In the genomic region with DNA sequence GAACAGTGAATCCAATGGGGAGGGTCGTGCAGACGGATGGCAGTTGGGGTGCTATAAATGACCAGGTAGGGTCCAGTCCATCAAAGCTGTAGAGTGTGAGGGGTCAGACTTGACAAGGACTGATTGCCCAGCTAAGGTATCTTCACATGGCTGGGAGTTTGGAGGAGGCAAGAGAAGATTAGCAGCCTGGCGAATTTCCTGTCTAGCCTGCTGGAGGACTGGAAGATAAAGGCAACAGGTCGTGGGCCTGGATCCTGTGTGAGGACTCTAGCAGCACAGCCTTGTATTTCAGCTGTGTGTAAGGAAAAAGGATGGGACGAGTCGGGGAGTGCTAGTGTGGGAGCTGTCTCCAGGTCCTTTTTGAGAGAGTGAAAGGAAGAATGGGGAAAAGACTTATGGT, we compare ENCODE assay signal across 30 cellular contexts. TPM values are rescaled to one million over a fixed set of nuclear protein-coding genes. Genes with fewer than 3 reads are reported as not detected.
"Had no signal": no experiment of that assay in that cellular context is flagged by ENCODE, and none has a peak within 500 bp of the region (broad histone marks: within the 10 kb centered on the region; RNA-seq: fewer than 3 reads in every experiment).

No MANE protein-coding gene starts in this region.

- H3K4me1 Mint-ChIP-seq: nephron had no signal

- H3K9me3 ChIP-seq: left lung, lower lobe of right lung, pancreas, prostate gland, sigmoid colon, suprapubic skin, thoracic aorta, tibial artery, upper lobe of right lung, uterus had no signal

- H3K4me1 ChIP-seq: pancreas, prostate gland, sigmoid colon, suprapubic skin, tibial artery, uterus had no signal

- DNase-seq: hippocampal formation; kidney; left colon; left lung; lower lobe of right lung; mammary epithelial cell; mesenchymal stem cell; naive thymus-derived CD8-positive, alpha-beta T cell; nucleus accumbens; pancreas; posterior cingulate gyrus; retina; right cardiac atrium; sigmoid colon; small intestine; spleen; stimulated activated CD4-positive, alpha-beta T cell treated with anti-CD3 and anti-CD28 coated beads, Interleukin-4, amount 100 ng/mL, for 24 hours; stimulated activated naive CD4-positive, alpha-beta T cell; tibial artery; trophoblast cell; upper lobe of right lung; uterus had no signal

- H3K36me3 ChIP-seq: left lung, lower lobe of right lung, pancreas, prostate gland, sigmoid colon, spleen, suprapubic skin, thoracic aorta, tibial artery, upper lobe of right lung, uterus had no signal

- H3K27ac ChIP-seq: left lung, lower lobe of right lung, pancreas, prostate gland, sigmoid colon, spleen, suprapubic skin, thoracic aorta, tibial artery, upper lobe of right lung, uterus had no signal

- ATAC-seq: left colon; left lung; lower lobe of right lung; naive thymus-derived CD8-positive, alpha-beta T cell; pancreas; right cardiac atrium; stimulated activated effector memory CD8-positive, alpha-beta T cell treated with anti-CD3 and anti-CD28 coated beads, Interleukin-12 subunit alpha, Interleukin-12 subunit beta, amount 100 ng/mL, for 72 hours; upper lobe of right lung had no signal

- H3K36me3 Mint-ChIP-seq: naive thymus-derived CD8-positive, alpha-beta T cell; stimulated activated effector memory CD8-positive, alpha-beta T cell treated with anti-CD3 and anti-CD28 coated beads, Interleukin-12 subunit alpha, Interleukin-12 subunit beta, amount 100 ng/mL, for 72 hours had no signal

- H3K9me3 Mint-ChIP-seq: naive thymus-derived CD8-positive, alpha-beta T cell; stimulated activated effector memory CD8-positive, alpha-beta T cell treated with anti-CD3 and anti-CD28 coated beads, Interleukin-12 subunit alpha, Interleukin-12 subunit beta, amount 100 ng/mL, for 72 hours; stimulated activated naive CD8-positive, alpha-beta T cell treated with anti-CD3 and anti-CD28 coated beads, Interleukin-15, Interleukin-2, amounts not matched to agents 100 ng/mL and 50 ng/mL, for 24 hours had no signal

- H3K4me3 ChIP-seq: left lung, lower lobe of right lung, pancreas, prostate gland, sigmoid colon, spleen, suprapubic skin, thoracic aorta, tibial artery, upper lobe of right lung, uterus had no signal

- H3K4me3 Mint-ChIP-seq: naive thymus-derived CD8-positive, alpha-beta T cell; nephron; neural crest cell; stimulated activated effector memory CD8-positive, alpha-beta T cell treated with anti-CD3 and anti-CD28 coated beads, Interleukin-12 subunit alpha, Interleukin-12 subunit beta, amount 100 ng/mL, for 72 hours; stimulated activated naive CD8-positive, alpha-beta T cell treated with anti-CD3 and anti-CD28 coated beads, Interleukin-15, Interleukin-2, amounts not matched to agents 100 ng/mL and 50 ng/mL, for 24 hours had no signal

- H3K27me3 ChIP-seq: left lung, pancreas, sigmoid colon, spleen, suprapubic skin, tibial artery, upper lobe of right lung, uterus had no signal

- H3K27ac Mint-ChIP-seq: naive thymus-derived CD8-positive, alpha-beta T cell; nephron; stimulated activated effector memory CD8-positive, alpha-beta T cell treated with anti-CD3 and anti-CD28 coated beads, Interleukin-12 subunit alpha, Interleukin-12 subunit beta, amount 100 ng/mL, for 72 hours; stimulated activated naive CD8-positive, alpha-beta T cell treated with anti-CD3 and anti-CD28 coated beads, Interleukin-15, Interleukin-2, amounts not matched to agents 100 ng/mL and 50 ng/mL, for 24 hours had no signal

RNA-seq across cellular contexts. Expression of a gene that starts 17.8 kb away (rescaled TPM):
- total RNA-seq: mammary epithelial cell, neural crest cell had no signal
- polyA plus RNA-seq: mammary epithelial cell had no signal

RNA-seq across cellular contexts. Expression of a gene that starts 18.6 kb away (rescaled TPM):
- total RNA-seq: mammary epithelial cell, neural crest cell, osteoblast had no signal
- polyA plus RNA-seq: mammary epithelial cell had no signal

RNA-seq across cellular contexts. Expression of a gene that starts 35.4 kb away (rescaled TPM):
- total RNA-seq: mammary epithelial cell, neural crest cell, osteoblast had no signal
- polyA plus RNA-seq: mammary epithelial cell had no signal
